In the genomic region with DNA sequence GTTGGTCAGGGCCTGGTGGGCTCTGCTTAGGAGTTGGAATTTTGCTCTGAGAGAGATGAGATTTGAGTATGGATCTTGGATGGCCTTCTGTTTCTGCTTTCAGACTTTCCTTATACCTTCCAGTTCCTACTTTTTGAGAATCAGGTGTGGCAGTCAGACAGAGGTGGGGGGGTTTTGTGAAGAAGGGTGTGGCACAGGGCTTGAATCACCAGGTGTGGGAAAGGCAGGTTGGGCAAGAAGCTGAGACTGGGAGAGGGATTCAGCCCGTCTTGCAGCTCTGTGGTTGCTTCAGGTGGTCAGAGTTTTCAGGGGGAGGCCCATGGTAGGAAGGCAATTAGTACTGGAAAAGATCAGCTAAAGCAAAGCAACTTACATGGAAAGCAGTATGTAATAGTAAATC, we compare ENCODE assay signal across 11 cellular contexts.
DNase-seq lines count a peak whose midpoint lies in the region; ATAC-seq and TF ChIP-seq lines count a peak whose summit lies in the region.
"Had no signal": no experiment of that assay in that cellular context is flagged by ENCODE, and none has a peak within 500 bp of the region (broad histone marks: within the 10 kb centered on the region; RNA-seq: fewer than 3 reads in every experiment).

No MANE protein-coding gene starts in this region.

- peaks cover 25% of the 10 kb centered on the region for H3K4me1 Mint-ChIP-seq in CD4-positive, alpha-beta T cell (ENCODE audit: low read depth)
- H3K4me1 Mint-ChIP-seq in IgD-negative memory B cell (peaks cover 10 to 14% (median 13%) of the 10 kb centered on the region in 3 donors), progenitor cell of endocrine pancreas (ENCODE audit: low read depth) (peaks cover 24% of the 10 kb centered on the region)
- peaks cover 12 to 14% of the 10 kb centered on the region in 2 donors for H3K4me1 Mint-ChIP-seq in effector memory CD8-positive, alpha-beta T cell (ENCODE audit: low read depth in 2 of 2)

- H3K4me1 ChIP-seq in SJCRH30, result no peaks in the 10 kb centered on the region
- H3K4me1 ChIP-seq: HAP-1 had no signal

- H3K27me3 Mint-ChIP-seq in CD4-positive, alpha-beta T cell, result peaks cover 6% of the 10 kb centered on the region
- H3K27me3 Mint-ChIP-seq in IgD-negative memory B cell, result peaks cover 5% of the 10 kb centered on the region
- peaks cover 0 to 15% of the 10 kb centered on the region in 2 donors for H3K27me3 Mint-ChIP-seq in effector memory CD8-positive, alpha-beta T cell
- peaks cover 15% of the 10 kb centered on the region for H3K27me3 Mint-ChIP-seq in progenitor cell of endocrine pancreas

- H3K4me3 ChIP-seq in SJCRH30, result no peak overlapping the region
- H3K4me3 ChIP-seq: HAP-1 had no signal

- POLR2A ChIA-PET in CD4-positive, alpha-beta T cell (lab: Charles Lee), result no interaction called here

- CTCF ChIA-PET in CD4-positive, alpha-beta T cell (lab: Charles Lee), result no interaction called here

- H3K9me3 ChIP-seq in CD4-positive, alpha-beta T cell (ENCODE audit: control insufficient read depth, low read length), result no peaks in the 10 kb centered on the region
- H3K9me3 ChIP-seq in SJCRH30 (replicated peaks), result no peaks in the 10 kb centered on the region
- H3K9me3 ChIP-seq: HAP-1 had no signal

- intact Hi-C loops in CD4-positive, alpha-beta T cell (cut with DNase I, micrococcal nuclease), result no loop called here

- peak overlapping the region; percentile 29 for H3K27ac Mint-ChIP-seq in CD4-positive, alpha-beta T cell
- H3K27ac Mint-ChIP-seq in IgD-negative memory B cell (no peak overlapping the region), progenitor cell of endocrine pancreas (peak overlapping the region; percentile 53)
- H3K27ac Mint-ChIP-seq in effector memory CD8-positive, alpha-beta T cell, result peak overlapping the region; percentile 18 to 76

- no peaks in the 10 kb centered on the region for H3K27me3 ChIP-seq in CD4-positive, alpha-beta T cell (ENCODE audit: control insufficient read depth, insufficient read depth, low read length)
- no peaks in the 10 kb centered on the region for H3K27me3 ChIP-seq in SJCRH30

- no peak overlapping the region for H3K27ac ChIP-seq in CD4-positive, alpha-beta T cell (ENCODE audit: low read depth, low read length)
- H3K27ac ChIP-seq in SJCRH30, result no peak overlapping the region

- DNase-seq in CD4-positive, alpha-beta T cell, result no peak
- no peak for DNase-seq in effector memory CD8-positive, alpha-beta T cell
- DNase-seq in progenitor cell of endocrine pancreas (ENCODE audit: low spot score, unreplicated experiment), result no peak
- DNase-seq in NCI-H82 treated with DMSO at 0.1 percent for 48 hours (lab: John Stamatoyannopoulos, UW; ENCODE audit: unreplicated experiment), result no peak
- DNase-seq in NCI-H1694 (lab: John Stamatoyannopoulos, UW), result no peak
- no peak for DNase-seq in SJCRH30
- DNase-seq: central memory CD4-positive, alpha-beta T cell; NCI-H1930 had no signal

- H3K36me3 Mint-ChIP-seq in CD4-positive, alpha-beta T cell (ENCODE audit: low read depth), result no peaks in the 10 kb centered on the region
- H3K36me3 Mint-ChIP-seq in IgD-negative memory B cell (peaks cover 2% of the 10 kb centered on the region), progenitor cell of endocrine pancreas (ENCODE audit: insufficient read depth) (no peaks in the 10 kb centered on the region)
- no peaks in the 10 kb centered on the region for H3K36me3 Mint-ChIP-seq in effector memory CD8-positive, alpha-beta T cell (ENCODE audit: insufficient read depth)

- ATAC-seq in CD4-positive, alpha-beta T cell (ENCODE audit: poor library complexity), result no peak
- ATAC-seq in effector memory CD8-positive, alpha-beta T cell (replicated peaks), result no peak

- peak overlapping the region; percentile 75 for H3K4me3 Mint-ChIP-seq in CD4-positive, alpha-beta T cell
- peak overlapping the region in 3 of 4 donors; percentile 26 to 90 (median 45) for H3K4me3 Mint-ChIP-seq in IgD-negative memory B cell
- H3K4me3 Mint-ChIP-seq in effector memory CD8-positive, alpha-beta T cell, result peak overlapping the region; percentile 46 to 77
- H3K4me3 Mint-ChIP-seq in progenitor cell of endocrine pancreas (ENCODE audit: low read depth), result no peak overlapping the region
- H3K4me3 Mint-ChIP-seq: neural crest cell had no signal

- H3K9me3 Mint-ChIP-seq in CD4-positive, alpha-beta T cell, result no peaks in the 10 kb centered on the region
- peaks cover 0 to 1% (median 0%) of the 10 kb centered on the region in 3 donors for H3K9me3 Mint-ChIP-seq in IgD-negative memory B cell
- H3K9me3 Mint-ChIP-seq in effector memory CD8-positive, alpha-beta T cell, result no peaks in the 10 kb centered on the region
- H3K9me3 Mint-ChIP-seq in progenitor cell of endocrine pancreas (ENCODE audit: low read depth), result no peaks in the 10 kb centered on the region
- H3K9me3 Mint-ChIP-seq: neural crest cell had no signal

- H3K36me3 ChIP-seq in SJCRH30, result no peaks in the 10 kb centered on the region
- H3K36me3 ChIP-seq: HAP-1 had no signal

- TF ChIP-seq CTCF in CD4-positive, alpha-beta T cell (IDR thresholded peaks at IDR 0.05), result no peak
- TF ChIP-seq CTCF in progenitor cell of endocrine pancreas (IDR thresholded peaks at IDR 0.05; ENCODE audit: unreplicated experiment), result no peak

Comparison
In these comparisons a context has a peak if more than half of its experiments do, and no peak if none do; other contexts are left out.
1. H3K27ac Mint-ChIP-seq: peak in CD4-positive, alpha-beta T cell (single experiment), effector memory CD8-positive, alpha-beta T cell (2 of 2) and progenitor cell of endocrine pancreas (single experiment); none in IgD-negative memory B cell (0 of 3).